In the genomic region with DNA sequence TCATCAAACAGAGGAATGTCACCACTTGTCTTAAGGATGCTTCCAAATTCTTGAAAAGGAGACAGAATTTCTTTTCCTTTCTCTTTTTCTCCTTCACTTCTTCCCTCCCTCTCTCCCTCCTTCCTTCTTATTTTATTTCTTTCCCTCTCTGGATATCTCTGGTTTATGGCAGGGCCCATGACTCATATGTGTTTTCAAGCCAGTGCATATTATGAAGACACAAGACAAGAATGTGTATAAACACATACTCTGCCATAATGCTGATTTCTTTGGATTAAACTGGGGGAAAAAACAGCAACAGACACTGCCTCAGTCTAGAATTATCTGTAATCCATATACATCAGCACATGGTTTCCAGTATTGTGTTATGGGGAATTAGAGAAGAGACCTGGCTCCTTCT, we compare ENCODE assay signal across 21 cellular contexts.
A peak's percentile ranks its signal among the peaks of the same experiment; 100 is the strongest.
DNase-seq lines count a peak whose midpoint lies in the region; ATAC-seq and TF ChIP-seq lines count a peak whose summit lies in the region.
"Had no signal": no experiment of that assay in that cellular context is flagged by ENCODE, and none has a peak within 500 bp of the region (broad histone marks: within the 10 kb centered on the region; RNA-seq: fewer than 3 reads in every experiment).

No MANE protein-coding gene starts in this region.

- H4K20me1 ChIP-seq in mammary epithelial cell (ENCODE audit: insufficient read depth, low read length) = no peaks in the 10 kb centered on the region

- TF ChIP-seq CTCF in mammary epithelial cell (conservative IDR thresholded peaks at IDR 0.05 in 1 of 2, IDR thresholded peaks at IDR 0.05 in 1 of 2; ENCODE audit: extremely low read depth in 1 of 2, insufficient read depth in 1 of 2, low read depth in 1 of 2, low read length in 2 of 2) (no peak), breast epithelium (IDR thresholded peaks at IDR 0.05) (no peak), thoracic aorta (IDR thresholded peaks at IDR 0.05) (no peak)

- DNase-seq in mammary epithelial cell (peak; percentile 8), breast epithelium (ENCODE audit: low spot score in 2 of 2) (no peak), amniotic stem cell (lab: John Stamatoyannopoulos, UW) (peak; percentile 4), fibroblast of the conjunctiva (ENCODE audit: low read depth) (peak; percentile 21), thoracic aorta (ENCODE audit: low spot score) (no peak), NCI-H128 (lab: John Stamatoyannopoulos, UW; ENCODE audit: unreplicated experiment) (no peak)
- no peak for DNase-seq in stimulated activated CD4-positive, alpha-beta T cell treated with anti-CD3 and anti-CD28 coated beads, Interleukin-2, amount 100 ng/mL, for 24 hours
- no peak for DNase-seq in activated naive CD4-positive, alpha-beta T cell treated with anti-CD3 and anti-CD28 coated beads for 36 hours
- DNase-seq: 8988T; activated CD8-positive, alpha-beta T cell treated with anti-CD3 and anti-CD28 coated beads, Interleukin-2, amount 10 ng/mL, durations not matched to agents 7 days and 5 days; activated T-cell treated with anti-CD3 and anti-CD28 coated beads, Interleukin-2, amount 50 U/mL, for 72 hours; CD4-positive, CD25-positive, alpha-beta regulatory T cell; DMS53; NCI-H1694 treated with DMSO at 0.1 percent for 48 hours; NCI-H2227 treated with DMSO at 0.1 percent for 48 hours; NK-92 treated with Interleukin-12 subunit alpha and Interleukin-12 subunit beta, amount 100 ng/mL, for 24 hours; stimulated activated CD4-positive, alpha-beta T cell treated with anti-CD3 and anti-CD28 coated beads, Interleukin-15, amount 100 ng/mL, for 24 hours; stimulated activated naive CD4-positive, alpha-beta T cell treated with Interleukin-2 at 50 U/mL for 16 hours; upper lobe of right lung had no signal

- no peak overlapping the region for H3K27ac ChIP-seq in mammary epithelial cell (ENCODE audit: insufficient read depth, low read depth, low read length)
- H3K27ac ChIP-seq in breast epithelium = no peak overlapping the region
- peak overlapping the region; percentile 1 to 20 for H3K27ac ChIP-seq in thoracic aorta
- H3K27ac ChIP-seq: upper lobe of right lung, VCaP had no signal

- in situ Hi-C loops in mammary epithelial cell (cut with MboI; ENCODE audit: low sequenced_read_pairs in 2 of 2) = no loop called here

- H3K27ac Mint-ChIP-seq in activated naive CD4-positive, alpha-beta T cell treated with anti-CD3 and anti-CD28 coated beads for 36 hours = no peak overlapping the region
- H3K27ac Mint-ChIP-seq: activated CD8-positive, alpha-beta T cell treated with anti-CD3 and anti-CD28 coated beads, Interleukin-2, amount 10 ng/mL, durations not matched to agents 7 days and 5 days; activated T-cell treated with anti-CD3 and anti-CD28 coated beads, Interleukin-2, amount 50 U/mL, for 72 hours; CD4-positive, CD25-positive, alpha-beta regulatory T cell; natural killer cell treated with Interleukin-12 subunit alpha and Interleukin-12 subunit beta and Interleukin-15 and Interleukin-18, amount 100 ng/mL, for 72 hours had no signal

- dilution Hi-C loops in mammary epithelial cell (cut with HindIII; ENCODE audit: low sequenced_read_pairs) = no loop called here

- H2AFZ ChIP-seq in mammary epithelial cell (ENCODE audit: low read depth, low read length) = no peak overlapping the region

- no peaks in the 10 kb centered on the region for H3K36me3 ChIP-seq in mammary epithelial cell (ENCODE audit: insufficient read depth, low read length)
- H3K36me3 ChIP-seq in breast epithelium = no peaks in the 10 kb centered on the region
- H3K36me3 ChIP-seq in thoracic aorta = no peaks in the 10 kb centered on the region
- H3K36me3 ChIP-seq: upper lobe of right lung had no signal

- no peak overlapping the region for H3K4me3 ChIP-seq in mammary epithelial cell (replicated peaks in 1 of 3; ENCODE audit: insufficient read depth in 1 of 3, low read depth in 2 of 3, low read length in 3 of 3)
- no peak overlapping the region for H3K4me3 ChIP-seq in breast epithelium
- no peak overlapping the region for H3K4me3 ChIP-seq in thoracic aorta
- H3K4me3 ChIP-seq: upper lobe of right lung had no signal

- no peaks in the 10 kb centered on the region for H3K9me3 ChIP-seq in mammary epithelial cell (replicated peaks; ENCODE audit: insufficient read depth, low read length)
- no peaks in the 10 kb centered on the region for H3K9me3 ChIP-seq in breast epithelium
- H3K9me3 ChIP-seq in thoracic aorta = no peaks in the 10 kb centered on the region
- H3K9me3 ChIP-seq: upper lobe of right lung had no signal

- H3K4me3 Mint-ChIP-seq in activated naive CD4-positive, alpha-beta T cell treated with anti-CD3 and anti-CD28 coated beads for 36 hours = no peak overlapping the region
- H3K4me3 Mint-ChIP-seq: activated CD8-positive, alpha-beta T cell treated with anti-CD3 and anti-CD28 coated beads, Interleukin-2, amount 10 ng/mL, durations not matched to agents 7 days and 5 days; activated T-cell treated with anti-CD3 and anti-CD28 coated beads, Interleukin-2, amount 50 U/mL, for 72 hours; CD4-positive, CD25-positive, alpha-beta regulatory T cell; natural killer cell treated with Interleukin-12 subunit alpha and Interleukin-12 subunit beta and Interleukin-15 and Interleukin-18, amount 100 ng/mL, for 72 hours had no signal

- H3K79me2 ChIP-seq in mammary epithelial cell (ENCODE audit: insufficient read depth, low read length) = no peaks in the 10 kb centered on the region

- no peak for TF ChIP-seq POLR2A in breast epithelium (IDR thresholded peaks at IDR 0.05)

- no peak overlapping the region for H3K4me2 ChIP-seq in mammary epithelial cell (ENCODE audit: insufficient read depth, low read depth, low read length)

- no peaks in the 10 kb centered on the region for H3K36me3 Mint-ChIP-seq in activated naive CD4-positive, alpha-beta T cell treated with anti-CD3 and anti-CD28 coated beads for 36 hours (ENCODE audit: low read depth)
- H3K36me3 Mint-ChIP-seq: CD4-positive, CD25-positive, alpha-beta regulatory T cell; natural killer cell treated with Interleukin-12 subunit alpha and Interleukin-12 subunit beta and Interleukin-15 and Interleukin-18, amount 100 ng/mL, for 72 hours had no signal

- no peak overlapping the region for H3K9ac ChIP-seq in mammary epithelial cell (ENCODE audit: insufficient read depth, low read length)

- H3K4me1 Mint-ChIP-seq in activated naive CD4-positive, alpha-beta T cell treated with anti-CD3 and anti-CD28 coated beads for 36 hours (ENCODE audit: low read depth) = peaks cover 19% of the 10 kb centered on the region

- H3K9me3 Mint-ChIP-seq in activated naive CD4-positive, alpha-beta T cell treated with anti-CD3 and anti-CD28 coated beads for 36 hours = no peaks in the 10 kb centered on the region
- H3K9me3 Mint-ChIP-seq: natural killer cell treated with Interleukin-12 subunit alpha and Interleukin-12 subunit beta and Interleukin-15 and Interleukin-18, amount 100 ng/mL, for 72 hours had no signal

- ATAC-seq in thoracic aorta (ENCODE audit: insufficient number of reproducible peaks, low FRiP score, low read depth) = no peak
- ATAC-seq: activated CD8-positive, alpha-beta T cell treated with anti-CD3 and anti-CD28 coated beads, Interleukin-2, amount 10 ng/mL, durations not matched to agents 7 days and 5 days; activated T-cell treated with anti-CD3 and anti-CD28 coated beads, Interleukin-2, amount 50 U/mL, for 72 hours; natural killer cell treated with Interleukin-12 subunit alpha and Interleukin-12 subunit beta and Interleukin-15 and Interleukin-18, amount 100 ng/mL, for 72 hours; upper lobe of right lung had no signal

- H3K27me3 Mint-ChIP-seq in activated naive CD4-positive, alpha-beta T cell treated with anti-CD3 and anti-CD28 coated beads for 36 hours (ENCODE audit: low read depth) = no peaks in the 10 kb centered on the region
- H3K27me3 Mint-ChIP-seq: CD4-positive, CD25-positive, alpha-beta regulatory T cell had no signal

- BruUV-seq in mammary epithelial cell (replicated peaks; lab: Mats Ljungman, UMichigan) = no TSS peak

- CTCF ChIA-PET in mammary epithelial cell (lab: Charles Lee; ENCODE audit: low non-redundant PET) = no interaction called here
- CTCF ChIA-PET in activated naive CD4-positive, alpha-beta T cell treated with anti-CD3 and anti-CD28 coated beads for 36 hours (lab: Charles Lee) = no interaction called here

- intact Hi-C loops in mammary epithelial cell (cut with micrococcal nuclease) (no loop called here), breast epithelium (cut with DNase I; ENCODE audit: low total_unique reads) (no loop called here)
- intact Hi-C loops in activated naive CD4-positive, alpha-beta T cell treated with anti-CD3 and anti-CD28 coated beads for 36 hours (cut with micrococcal nuclease) = no loop called here

- H3K27me3 ChIP-seq in mammary epithelial cell (ENCODE audit: insufficient read depth, low read length) = no peaks in the 10 kb centered on the region
- no peaks in the 10 kb centered on the region for H3K27me3 ChIP-seq in breast epithelium
- H3K27me3 ChIP-seq in thoracic aorta (replicated peaks; ENCODE audit: insufficient read depth) = no peaks in the 10 kb centered on the region
- H3K27me3 ChIP-seq: upper lobe of right lung had no signal

- H3K4me1 ChIP-seq in mammary epithelial cell (ENCODE audit: insufficient read depth, low read length) (no peaks in the 10 kb centered on the region), breast epithelium (no peaks in the 10 kb centered on the region), thoracic aorta (ENCODE audit: control insufficient read depth in 1 of 2, low read depth in 2 of 2) (peaks cover 7 to 21% of the 10 kb centered on the region in 2 donors)
- H3K4me1 ChIP-seq: upper lobe of right lung had no signal

Comparison
In these comparisons a context has a peak if more than half of its experiments do, and no peak if none do; other contexts are left out.
1. DNase-seq: peak in mammary epithelial cell (single experiment), amniotic stem cell (single experiment) and fibroblast of the conjunctiva (single experiment); none in breast epithelium (0 of 2), thoracic aorta (single experiment), stimulated activated CD4-positive, alpha-beta T cell treated with anti-CD3 and anti-CD28 coated beads, Interleukin-2, amount 100 ng/mL, for 24 hours (0 of 2), NCI-H128 (single experiment) and activated naive CD4-positive, alpha-beta T cell treated with anti-CD3 and anti-CD28 coated beads for 36 hours (single experiment).
2. H3K27ac ChIP-seq: peak in thoracic aorta (2 of 2); none in mammary epithelial cell (single experiment) and breast epithelium (0 of 2).